ENCODE assay signal across 18 cellular contexts in genomic region chr10:130862626-130863025, GRCh38.
A peak's percentile ranks its signal among the peaks of the same experiment; 100 is the strongest.
DNase-seq lines count a peak whose midpoint lies in the region; ATAC-seq and TF ChIP-seq lines count a peak whose summit lies in the region.
"Had no signal": no experiment of that assay in that cellular context is flagged by ENCODE, and none has a peak within 500 bp of the region (broad histone marks: within the 10 kb centered on the region; RNA-seq: fewer than 3 reads in every experiment).

No MANE protein-coding gene starts in this region.

- no peaks in the 10 kb centered on the region for H3K36me3 ChIP-seq in BLaER1
- no peaks in the 10 kb centered on the region for H3K36me3 ChIP-seq in BLaER1 treated with 17β-estradiol and CSF1 and Interleukin-3, amounts not matched to agents 10 nM and 100 nM
- H3K36me3 ChIP-seq: BE2C had no signal

- H3K4me3 ChIP-seq in BLaER1 = no peak overlapping the region
- no peak overlapping the region for H3K4me3 ChIP-seq in BLaER1 treated with 17β-estradiol and CSF1 and Interleukin-3, amounts not matched to agents 10 nM and 100 nM

- no peaks in the 10 kb centered on the region for H3K36me3 Mint-ChIP-seq in osteocyte (ENCODE audit: unreplicated experiment)
- H3K36me3 Mint-ChIP-seq: CD14-positive monocyte; CD4-positive, alpha-beta memory T cell; CD4-positive, CD25-positive, alpha-beta regulatory T cell; CD8-positive, alpha-beta memory T cell had no signal

- H4K20me1 ChIP-seq in BLaER1 = no peaks in the 10 kb centered on the region
- H4K20me1 ChIP-seq in BLaER1 treated with 17β-estradiol and CSF1 and Interleukin-3, amounts not matched to agents 10 nM and 100 nM = no peaks in the 10 kb centered on the region

- H3K9me3 Mint-ChIP-seq in osteocyte (ENCODE audit: unreplicated experiment) = peaks cover 39% of the 10 kb centered on the region
- H3K9me3 Mint-ChIP-seq: CD4-positive, CD25-positive, alpha-beta regulatory T cell had no signal

- H3K27me3 Mint-ChIP-seq in osteocyte (ENCODE audit: unreplicated experiment) = no peaks in the 10 kb centered on the region
- H3K27me3 Mint-ChIP-seq: CD4-positive, alpha-beta memory T cell; CD4-positive, CD25-positive, alpha-beta regulatory T cell had no signal

- peak overlapping the region; percentile 55; the same call in 1 of the 2 replicates for H3K27ac ChIP-seq in BLaER1
- 0 out of 22 replicates have a peak overlapping the region, but pooled peaks of 1 of the 11 experiments have one; percentile 12 for H3K27ac ChIP-seq in BLaER1 treated with 17β-estradiol and CSF1 and Interleukin-3, amounts not matched to agents 10 nM and 100 nM

- H3K27me3 ChIP-seq in BLaER1 = no peaks in the 10 kb centered on the region
- H3K27me3 ChIP-seq in BLaER1 treated with 17β-estradiol and CSF1 and Interleukin-3, amounts not matched to agents 10 nM and 100 nM = no peaks in the 10 kb centered on the region
- H3K27me3 ChIP-seq: BE2C had no signal

- no peak for TF ChIP-seq CTCF in osteocyte (IDR thresholded peaks at IDR 0.05)

- H3K4me2 ChIP-seq in BLaER1 = peak overlapping the region; percentile 46
- H3K4me2 ChIP-seq in BLaER1 treated with 17β-estradiol and CSF1 and Interleukin-3, amounts not matched to agents 10 nM and 100 nM = peak overlapping the region in 7 of 11 experiments; percentile 12 to 77 (median 70); a peak in 13 of 22 replicates

- no peak overlapping the region for H3K4me3 Mint-ChIP-seq in osteocyte (ENCODE audit: unreplicated experiment)
- H3K4me3 Mint-ChIP-seq: CD14-positive monocyte; CD4-positive, alpha-beta memory T cell; CD4-positive, CD25-positive, alpha-beta regulatory T cell; CD8-positive, alpha-beta memory T cell had no signal

- H3K9ac ChIP-seq in BLaER1 = no peak overlapping the region
- no peak overlapping the region for H3K9ac ChIP-seq in BLaER1 treated with 17β-estradiol and CSF1 and Interleukin-3, amounts not matched to agents 10 nM and 100 nM

- peaks cover 3% of the 10 kb centered on the region; the same call in 1 of the 2 replicates for H3K9me3 ChIP-seq in BLaER1
- peaks cover 0 to 5% (median 0%) of the 10 kb centered on the region in 11 experiments; a peak in 2 of 22 replicates for H3K9me3 ChIP-seq in BLaER1 treated with 17β-estradiol and CSF1 and Interleukin-3, amounts not matched to agents 10 nM and 100 nM (replicated peaks in 1 of 11)
- H3K9me3 ChIP-seq: BE2C had no signal

- H3K4me1 Mint-ChIP-seq in osteocyte (ENCODE audit: unreplicated experiment) = no peaks in the 10 kb centered on the region
- H3K4me1 Mint-ChIP-seq: CD14-positive monocyte; CD4-positive, alpha-beta memory T cell; CD4-positive, CD25-positive, alpha-beta regulatory T cell; CD8-positive, alpha-beta memory T cell had no signal

- H3K4me1 ChIP-seq in BLaER1 = peaks cover 25% of the 10 kb centered on the region
- peaks cover 0 to 27% (median 15%) of the 10 kb centered on the region in 10 experiments; a peak in 13 of 20 replicates for H3K4me1 ChIP-seq in BLaER1 treated with 17β-estradiol and CSF1 and Interleukin-3, amounts not matched to agents 10 nM and 100 nM
- H3K4me1 ChIP-seq: BE2C had no signal

- no peak for ATAC-seq in GM18517 (IDR thresholded peaks at IDR 0.05; ENCODE audit: unreplicated experiment)

- DNase-seq in osteocyte (ENCODE audit: extremely low spot score, unreplicated experiment) (peak; percentile 74), hepatic stellate cell (ENCODE audit: low spot score) (no peak), medulla oblongata (ENCODE audit: extremely low spot score) (no peak)
- DNase-seq: 8988T; ACHN; BE2C; C1 segment of cervical spinal cord; CD4-positive, alpha-beta memory T cell; CD4-positive, CD25-positive, alpha-beta regulatory T cell; COR-L47; DMS 273 treated with DMSO at 0.1 percent for 48 hours; DMS79 treated with DMSO at 0.1 percent for 48 hours; GF-D8 had no signal

- no peak overlapping the region for H3K27ac Mint-ChIP-seq in osteocyte (ENCODE audit: unreplicated experiment)
- H3K27ac Mint-ChIP-seq: CD14-positive monocyte; CD4-positive, alpha-beta memory T cell; CD4-positive, CD25-positive, alpha-beta regulatory T cell; CD8-positive, alpha-beta memory T cell had no signal
